In genomic region chr14:74765721-74766120, GRCh38 we compare ENCODE assay signal across 8 cellular contexts. TPM values are rescaled to one million over a fixed set of nuclear protein-coding genes. Genes with fewer than 3 reads are reported as not detected.
DNase-seq lines count a peak whose midpoint lies in the region; FAIRE-seq and TF ChIP-seq lines count a peak whose summit lies in the region.

No MANE protein-coding gene starts in this region.

- no peak for DNase-seq in NT2/D1 (ENCODE audit: low read depth, low spot score)
- no peak for DNase-seq in osteocyte (ENCODE audit: extremely low spot score, unreplicated experiment)
- no peak for DNase-seq in urothelium cell line (ENCODE audit: low spot score)
- DNase-seq in OCI-M2 (lab: John Stamatoyannopoulos, UW; ENCODE audit: unreplicated experiment): no peak
- no peak for DNase-seq in frontal cortex (ENCODE audit: low spot score in 2 of 2)
- no peak for DNase-seq in GM20000 (ENCODE audit: low spot score)

- H3K27ac ChIP-seq in DOHH2 (ENCODE audit: low read depth, low read length): no peak overlapping the region

- peak overlapping the region; percentile 95 for H3K4me2 ChIP-seq in DOHH2 (ENCODE audit: low read length)

- intact Hi-C loops in dendritic cell treated with granulocyte-macrophage colony-stimulating factor and Interleukin-4, amounts not matched to agents 40 ng/mL and 50 ng/mL, for 4 days (cut with micrococcal nuclease): loop anchor here (5.0 to 10.0 kb wide), 2 partner anchors 273 to 681 kb away; partner anchors contain the start of genes ALDH6A1, ISCA2, LIN52 and NPC2

- peaks cover 43% of the 10 kb centered on the region for H3K36me3 ChIP-seq in DOHH2 (ENCODE audit: control insufficient read depth, low read length)
- H3K36me3 ChIP-seq in NT2/D1 (ENCODE audit: insufficient read depth, insufficient read length, low read length): peaks cover 5% of the 10 kb centered on the region

- H3K9me2 ChIP-seq in DOHH2 (replicated peaks; ENCODE audit: control insufficient read depth, low read length): no peaks in the 10 kb centered on the region

- peak overlapping the region; percentile 39 for H3K4me3 Mint-ChIP-seq in dendritic cell treated with granulocyte-macrophage colony-stimulating factor and Interleukin-4, amounts not matched to agents 40 ng/mL and 50 ng/mL, for 4 days
- H3K4me3 Mint-ChIP-seq in osteocyte (ENCODE audit: unreplicated experiment): peak overlapping the region; percentile 90

- no peak overlapping the region for H3K27ac Mint-ChIP-seq in dendritic cell treated with granulocyte-macrophage colony-stimulating factor and Interleukin-4, amounts not matched to agents 40 ng/mL and 50 ng/mL, for 4 days
- peak overlapping the region; percentile 50 for H3K27ac Mint-ChIP-seq in osteocyte (ENCODE audit: unreplicated experiment)

- peaks cover 78% of the 10 kb centered on the region for H3K79me2 ChIP-seq in DOHH2 (ENCODE audit: control insufficient read depth, low read length)

- H3K4me1 ChIP-seq in DOHH2 (ENCODE audit: control insufficient read depth, low read length) (peaks cover 50% of the 10 kb centered on the region), NT2/D1 (ENCODE audit: insufficient read depth, insufficient read length) (no peaks in the 10 kb centered on the region)

- TF ChIP-seq CTCF in DOHH2 (IDR thresholded peaks at IDR 0.05; ENCODE audit: low read depth, low read length, poor library complexity, severe bottlenecking) (no peak), osteocyte (IDR thresholded peaks at IDR 0.05) (no peak), GM20000 (IDR thresholded peaks at IDR 0.05; ENCODE audit: extremely low read depth, missing control alignments) (no peak)

- H3F3A ChIP-seq in DOHH2 (ENCODE audit: control insufficient read depth, insufficient read depth): 0 out of 2 replicates have a peak, but pooled peaks cover 2% of the 10 kb centered on the region

- no peaks in the 10 kb centered on the region for H3K9me3 ChIP-seq in DOHH2 (ENCODE audit: control insufficient read depth, insufficient read depth, low read length)
- H3K9me3 ChIP-seq in NT2/D1 (ENCODE audit: insufficient read depth, low read length): no peaks in the 10 kb centered on the region

- H3K36me3 Mint-ChIP-seq in dendritic cell treated with granulocyte-macrophage colony-stimulating factor and Interleukin-4, amounts not matched to agents 40 ng/mL and 50 ng/mL, for 4 days (ENCODE audit: low read depth): peaks cover 36% of the 10 kb centered on the region
- peaks cover 9% of the 10 kb centered on the region for H3K36me3 Mint-ChIP-seq in osteocyte (ENCODE audit: unreplicated experiment)

- peak overlapping the region; percentile 43 for H3K9ac ChIP-seq in NT2/D1 (ENCODE audit: insufficient read length, low read depth)

- no peaks in the 10 kb centered on the region for H3K9me3 Mint-ChIP-seq in dendritic cell treated with granulocyte-macrophage colony-stimulating factor and Interleukin-4, amounts not matched to agents 40 ng/mL and 50 ng/mL, for 4 days
- H3K9me3 Mint-ChIP-seq in osteocyte (ENCODE audit: unreplicated experiment): no peaks in the 10 kb centered on the region

- H4K20me1 ChIP-seq in DOHH2 (ENCODE audit: control insufficient read depth, insufficient read depth, low read depth, low read length): peaks cover 14% of the 10 kb centered on the region; the same call in 1 of the 2 replicates

- H3K4me1 Mint-ChIP-seq in dendritic cell treated with granulocyte-macrophage colony-stimulating factor and Interleukin-4, amounts not matched to agents 40 ng/mL and 50 ng/mL, for 4 days (ENCODE audit: low read depth): peaks cover 49% of the 10 kb centered on the region
- peaks cover 49% of the 10 kb centered on the region for H3K4me1 Mint-ChIP-seq in osteocyte (ENCODE audit: unreplicated experiment)

- no peak for FAIRE-seq in urothelium cell line (lab: Jason Lieb, UNC)
- no peak for FAIRE-seq in frontal cortex (lab: Jason Lieb, UNC)

- H3K27me3 Mint-ChIP-seq in dendritic cell treated with granulocyte-macrophage colony-stimulating factor and Interleukin-4, amounts not matched to agents 40 ng/mL and 50 ng/mL, for 4 days: no peaks in the 10 kb centered on the region
- H3K27me3 Mint-ChIP-seq in osteocyte (ENCODE audit: unreplicated experiment): no peaks in the 10 kb centered on the region

- H3K4me3 ChIP-seq in DOHH2 (ENCODE audit: low read length) (peak overlapping the region; percentile 93), NT2/D1 (ENCODE audit: insufficient read length, low read depth) (no peak overlapping the region)

- no peaks in the 10 kb centered on the region for H3K27me3 ChIP-seq in DOHH2 (ENCODE audit: control insufficient read depth, low read length)
- H3K27me3 ChIP-seq in NT2/D1 (ENCODE audit: insufficient read depth, insufficient read length): no peaks in the 10 kb centered on the region

RNA-seq across cellular contexts. Expression of gene YLPM1, which starts 2.6 kb away (rescaled TPM):
- total RNA-seq in osteocyte: 88.3 and 88.4 TPM in 2 replicates
- 62.0 TPM for total RNA-seq in frontal cortex

RNA-seq across cellular contexts. Expression of gene FCF1, which starts 52.8 kb away (rescaled TPM):
- total RNA-seq in osteocyte (59.5 and 61.6 TPM in 2 replicates), frontal cortex (21.2 TPM)

RNA-seq across cellular contexts. Expression of gene AREL1, which starts 52.8 kb away (rescaled TPM):
- 45.6 and 47.7 TPM in 2 replicates for total RNA-seq in osteocyte
- total RNA-seq in frontal cortex: 39.5 TPM
